ENCODE assay signal across 8 cellular contexts in genomic region chr9:116156621-116157314, GRCh38. TPM values are rescaled to one million over a fixed set of nuclear protein-coding genes. Genes with fewer than 3 reads are reported as not detected.
A peak's percentile ranks its signal among the peaks of the same experiment; 100 is the strongest.
DNase-seq lines count a peak whose midpoint lies in the region; ATAC-seq and TF ChIP-seq lines count a peak whose summit lies in the region.

No MANE protein-coding gene starts in this region.

- H3K4me3 ChIP-seq in mammary epithelial cell (replicated peaks in 1 of 3; ENCODE audit: insufficient read depth in 1 of 3, low read depth in 2 of 3, low read length in 3 of 3): no peak overlapping the region
- H3K4me3 ChIP-seq in hepatocyte: no peak overlapping the region
- H3K4me3 ChIP-seq in skin epidermis: peak overlapping the region in 5 of 7 experiments; percentile 6 to 13 (median 9)

- peak overlapping the region; percentile 37 for H3K27ac Mint-ChIP-seq in MCF 10A (ENCODE audit: low read depth, unreplicated experiment)

- in situ Hi-C loops in mammary epithelial cell (cut with MboI; ENCODE audit: low sequenced_read_pairs in 2 of 2): loop anchor here (10.0 to 25.0 kb wide), 3 partner anchors 331 to 569 kb away; no protein-coding TSS in a partner anchor

- no peaks in the 10 kb centered on the region for H3K9me3 Mint-ChIP-seq in MCF 10A (ENCODE audit: unreplicated experiment)

- peaks cover 9% of the 10 kb centered on the region for H3K27me3 ChIP-seq in mammary epithelial cell (ENCODE audit: insufficient read depth, low read length)
- H3K27me3 ChIP-seq in hepatocyte: peaks cover 24% of the 10 kb centered on the region

- dilution Hi-C loops in mammary epithelial cell (cut with HindIII; ENCODE audit: low sequenced_read_pairs): no loop called here

- H3K36me3 Mint-ChIP-seq in MCF 10A (ENCODE audit: insufficient read depth, unreplicated experiment): no peaks in the 10 kb centered on the region

- H3K36me3 ChIP-seq in mammary epithelial cell (ENCODE audit: insufficient read depth, low read length) (no peaks in the 10 kb centered on the region), hepatocyte (replicated peaks; ENCODE audit: insufficient read depth, low read depth) (no peaks in the 10 kb centered on the region)

- POLR2A ChIA-PET in MCF 10A (lab: Yijun Ruan, JAX): interaction anchor here (0.6 to 1.3 kb wide), 3 partner anchors 9 to 53 kb away, joined by 3 to 6 read pairs (median 3); no protein-coding TSS in a partner anchor

- no peaks in the 10 kb centered on the region for H3K79me2 ChIP-seq in mammary epithelial cell (ENCODE audit: insufficient read depth, low read length)
- H3K79me2 ChIP-seq in hepatocyte: peaks cover 3% of the 10 kb centered on the region

- peak overlapping the region; percentile 83 for H3K4me3 Mint-ChIP-seq in MCF 10A (ENCODE audit: unreplicated experiment)

- H3K9me3 ChIP-seq in mammary epithelial cell (replicated peaks; ENCODE audit: insufficient read depth, low read length) (no peaks in the 10 kb centered on the region), hepatocyte (ENCODE audit: low read depth) (no peaks in the 10 kb centered on the region)

- H3K4me2 ChIP-seq in mammary epithelial cell (ENCODE audit: insufficient read depth, low read depth, low read length) (no peak overlapping the region), hepatocyte (peak overlapping the region; percentile 92)

- no peak for TF ChIP-seq CTCF in MCF 10A (IDR thresholded peaks at IDR 0.05; ENCODE audit: unreplicated experiment)
- no peak for TF ChIP-seq CTCF in mammary epithelial cell (conservative IDR thresholded peaks at IDR 0.05 in 1 of 2, IDR thresholded peaks at IDR 0.05 in 1 of 2; ENCODE audit: extremely low read depth in 1 of 2, insufficient read depth in 1 of 2, low read depth in 1 of 2, low read length in 2 of 2)
- TF ChIP-seq CTCF in hepatocyte (IDR thresholded peaks at IDR 0.05; ENCODE audit: poor library complexity): no peak
- TF ChIP-seq CTCF in GM10266 (IDR thresholded peaks at IDR 0.05; ENCODE audit: control insufficient read depth, insufficient read depth, low read depth, missing control alignments): no peak

- intact Hi-C loops in MCF 10A (cut with micrococcal nuclease) (no loop called here), mammary epithelial cell (cut with micrococcal nuclease) (no loop called here)

- H3K9ac ChIP-seq in mammary epithelial cell (ENCODE audit: insufficient read depth, low read length): no peak overlapping the region

- H3K27me3 Mint-ChIP-seq in MCF 10A (ENCODE audit: insufficient read depth, unreplicated experiment): no peaks in the 10 kb centered on the region

- peaks cover 43% of the 10 kb centered on the region for H3K4me1 Mint-ChIP-seq in MCF 10A (ENCODE audit: insufficient read depth, unreplicated experiment)

- WGBS in mammary epithelial cell (ENCODE audit: low coverage, missing lambda C conversion rate): 86% methylated on average over 24 of the region's 24 CpGs
- WGBS in hepatocyte (ENCODE audit: low lambda C conversion rate, missing lambda C conversion rate): 5% methylated on average over 24 of the region's 24 CpGs

- no peak overlapping the region for H3K27ac ChIP-seq in mammary epithelial cell (ENCODE audit: insufficient read depth, low read depth, low read length)
- H3K27ac ChIP-seq in hepatocyte: peak overlapping the region; percentile 62
- peak overlapping the region in 16 of 21 experiments; percentile 2 to 93 (median 56) for H3K27ac ChIP-seq in skin epidermis

- H3K9me2 ChIP-seq in hepatocyte (replicated peaks; ENCODE audit: insufficient read depth): no peaks in the 10 kb centered on the region

- H4K20me1 ChIP-seq in mammary epithelial cell (ENCODE audit: insufficient read depth, low read length) (no peaks in the 10 kb centered on the region), hepatocyte (ENCODE audit: insufficient read depth, poor library complexity, severe bottlenecking) (no peaks in the 10 kb centered on the region)

- BruUV-seq in MCF 10A (replicated peaks; lab: Mats Ljungman, UMichigan) (no TSS peak), mammary epithelial cell (replicated peaks; lab: Mats Ljungman, UMichigan) (no TSS peak)

- peak; percentile 81 for DNase-seq in MCF 10A (ENCODE audit: unreplicated experiment)
- no peak for DNase-seq in mammary epithelial cell
- DNase-seq in amniotic epithelial cell (ENCODE audit: low read depth): peak; percentile 88
- DNase-seq in hepatocyte (ENCODE audit: low spot score): peak; percentile 77
- no peak for DNase-seq in GM10266 (ENCODE audit: extremely low spot score)

- H2AFZ ChIP-seq in mammary epithelial cell (ENCODE audit: low read depth, low read length) (no peak overlapping the region), hepatocyte (no peak overlapping the region)

- CTCF ChIA-PET in MCF 10A (lab: Yijun Ruan, JAX) (interaction anchor here (0.5 to 1.1 kb wide), 2 partner anchors 573 to 698 kb away, joined by 3 to 5 read pairs; no protein-coding TSS in a partner anchor), mammary epithelial cell (lab: Charles Lee; ENCODE audit: low non-redundant PET) (no interaction called here)

- H3K4me1 ChIP-seq in mammary epithelial cell (ENCODE audit: insufficient read depth, low read length): peaks cover 22% of the 10 kb centered on the region
- H3K4me1 ChIP-seq in hepatocyte (ENCODE audit: insufficient read depth): peaks cover 15% of the 10 kb centered on the region

- ATAC-seq in GM21723 (IDR thresholded peaks at IDR 0.05; ENCODE audit: unreplicated experiment) (no peak), GM21381 (IDR thresholded peaks at IDR 0.05; ENCODE audit: unreplicated experiment) (no peak)

RNA-seq across cellular contexts. Expression of gene PAPPA, which starts 3.2 kb away (rescaled TPM):
- total RNA-seq in MCF 10A (2022): 6.1 and 7.0 TPM in 2 replicates
- total RNA-seq in mammary epithelial cell: under 1 TPM in 1 of 2 donors, not detected in 1; 0.33 TPM
- polyA plus RNA-seq in mammary epithelial cell: 0.06 TPM
- polyA minus RNA-seq in mammary epithelial cell: not detected
- 8.9 and 12.3 TPM in 2 replicates for total RNA-seq in hepatocyte
- 2.8 and 5.4 TPM in 2 replicates for polyA plus RNA-seq in hepatocyte

Comparison
In these comparisons a context has a peak if more than half of its experiments do, and no peak if none do; other contexts are left out.
1. DNase-seq: peak in MCF 10A (single experiment), amniotic epithelial cell (single experiment) and hepatocyte (single experiment); none in mammary epithelial cell (single experiment) and GM10266 (single experiment).
2. H3K4me3 ChIP-seq: peak in skin epidermis (5 of 7); none in mammary epithelial cell (0 of 3) and hepatocyte (single experiment).